2 cellular contexts compared by ENCODE assay signal in the genomic region with DNA sequence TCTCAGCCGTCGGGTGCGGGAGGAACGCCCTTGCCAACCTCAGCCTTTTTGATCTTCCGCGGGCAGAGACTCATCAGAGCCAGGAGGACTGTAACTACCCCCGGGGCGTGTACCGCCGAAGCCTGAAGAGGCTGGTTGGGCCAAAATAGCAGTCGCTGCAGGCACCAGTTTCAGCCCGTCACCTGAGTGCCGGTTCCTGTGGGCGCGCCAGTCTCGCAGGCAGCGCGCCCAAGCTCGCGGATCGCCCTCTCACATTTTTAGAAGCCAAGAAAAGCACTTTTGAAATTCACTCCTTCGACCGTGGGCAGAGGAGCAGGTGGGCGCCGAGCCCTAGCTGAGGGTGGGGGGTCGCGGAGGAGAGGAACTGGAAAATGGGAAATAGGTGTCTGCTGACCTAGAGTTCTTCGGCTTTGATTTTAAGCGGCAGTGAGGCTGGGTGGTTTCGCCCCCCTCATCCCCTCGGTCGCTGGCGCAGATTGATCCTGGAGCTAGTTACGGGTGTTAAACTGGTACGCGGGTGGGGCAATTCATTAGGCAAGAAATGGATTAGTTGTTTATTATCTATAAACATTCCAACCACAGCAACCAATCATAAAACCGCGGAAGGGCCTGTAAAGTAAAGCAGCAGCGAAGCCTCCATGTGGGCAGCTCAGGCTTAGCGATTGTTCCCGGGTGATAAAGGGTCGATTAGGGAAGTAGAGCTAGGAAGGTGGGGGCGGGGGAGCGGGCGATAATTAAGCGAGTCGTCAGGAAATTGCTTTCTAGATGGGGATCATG.
TF ChIP-seq lines count a peak whose summit lies in the region.

No MANE protein-coding gene starts in this region.

TF ChIP-seq in liver, 16 proteins besides CTCF, POLR2A, EP300 and RAD21 (continued from another document):
- TF ChIP-seq ZBTB33 (IDR thresholded peaks at IDR 0.05) (no peak), RXRA (IDR thresholded peaks at IDR 0.05) (no peak), HNF4G (IDR thresholded peaks at IDR 0.05) (no peak), JUND (IDR thresholded peaks at IDR 0.05) (no peak), YY1 (IDR thresholded peaks at IDR 0.05) (no peak), GABPA (IDR thresholded peaks at IDR 0.05 in 1 of 2, conservative IDR thresholded peaks at IDR 0.05 in 1 of 2) (no peak), FOXA1 (IDR thresholded peaks at IDR 0.05) (no peak), ATF3 (IDR thresholded peaks at IDR 0.05) (no peak)
- TF ChIP-seq, protein P1, sequence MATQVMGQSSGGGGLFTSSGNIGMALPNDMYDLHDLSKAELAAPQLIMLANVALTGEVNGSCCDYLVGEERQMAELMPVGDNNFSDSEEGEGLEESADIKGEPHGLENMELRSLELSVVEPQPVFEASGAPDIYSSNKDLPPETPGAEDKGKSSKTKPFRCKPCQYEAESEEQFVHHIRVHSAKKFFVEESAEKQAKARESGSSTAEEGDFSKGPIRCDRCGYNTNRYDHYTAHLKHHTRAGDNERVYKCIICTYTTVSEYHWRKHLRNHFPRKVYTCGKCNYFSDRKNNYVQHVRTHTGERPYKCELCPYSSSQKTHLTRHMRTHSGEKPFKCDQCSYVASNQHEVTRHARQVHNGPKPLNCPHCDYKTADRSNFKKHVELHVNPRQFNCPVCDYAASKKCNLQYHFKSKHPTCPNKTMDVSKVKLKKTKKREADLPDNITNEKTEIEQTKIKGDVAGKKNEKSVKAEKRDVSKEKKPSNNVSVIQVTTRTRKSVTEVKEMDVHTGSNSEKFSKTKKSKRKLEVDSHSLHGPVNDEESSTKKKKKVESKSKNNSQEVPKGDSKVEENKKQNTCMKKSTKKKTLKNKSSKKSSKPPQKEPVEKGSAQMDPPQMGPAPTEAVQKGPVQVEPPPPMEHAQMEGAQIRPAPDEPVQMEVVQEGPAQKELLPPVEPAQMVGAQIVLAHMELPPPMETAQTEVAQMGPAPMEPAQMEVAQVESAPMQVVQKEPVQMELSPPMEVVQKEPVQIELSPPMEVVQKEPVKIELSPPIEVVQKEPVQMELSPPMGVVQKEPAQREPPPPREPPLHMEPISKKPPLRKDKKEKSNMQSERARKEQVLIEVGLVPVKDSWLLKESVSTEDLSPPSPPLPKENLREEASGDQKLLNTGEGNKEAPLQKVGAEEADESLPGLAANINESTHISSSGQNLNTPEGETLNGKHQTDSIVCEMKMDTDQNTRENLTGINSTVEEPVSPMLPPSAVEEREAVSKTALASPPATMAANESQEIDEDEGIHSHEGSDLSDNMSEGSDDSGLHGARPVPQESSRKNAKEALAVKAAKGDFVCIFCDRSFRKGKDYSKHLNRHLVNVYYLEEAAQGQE (IDR thresholded peaks at IDR 0.05), result no peak

TF ChIP-seq in HepG2, 621 proteins besides CTCF, POLR2A, EP300 and RAD21:
- TF ChIP-seq NFAT5 (CRISPR knock-in tag; IDR thresholded peaks at IDR 0.05), result no peak
- TF ChIP-seq, protein P2, sequence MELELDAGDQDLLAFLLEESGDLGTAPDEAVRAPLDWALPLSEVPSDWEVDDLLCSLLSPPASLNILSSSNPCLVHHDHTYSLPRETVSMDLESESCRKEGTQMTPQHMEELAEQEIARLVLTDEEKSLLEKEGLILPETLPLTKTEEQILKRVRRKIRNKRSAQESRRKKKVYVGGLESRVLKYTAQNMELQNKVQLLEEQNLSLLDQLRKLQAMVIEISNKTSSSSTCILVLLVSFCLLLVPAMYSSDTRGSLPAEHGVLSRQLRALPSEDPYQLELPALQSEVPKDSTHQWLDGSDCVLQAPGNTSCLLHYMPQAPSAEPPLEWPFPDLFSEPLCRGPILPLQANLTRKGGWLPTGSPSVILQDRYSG (CRISPR knock-in tag; IDR thresholded peaks at IDR 0.05), result no peak
- no peak for TF ChIP-seq NR2F1 (CRISPR knock-in tag; IDR thresholded peaks at IDR 0.05)
- TF ChIP-seq CREM (IDR thresholded peaks at IDR 0.05), result no peak
- TF ChIP-seq CREM (CRISPR knock-in tag; IDR thresholded peaks at IDR 0.05), result no peak
- no peak for TF ChIP-seq ELK4 (CRISPR knock-in tag; IDR thresholded peaks at IDR 0.05; ENCODE audit: borderline replicate concordance)
- TF ChIP-seq HNRNPUL1 (IDR thresholded peaks at IDR 0.05; ENCODE audit: low read depth, low read length), result no peak
- TF ChIP-seq ESRRA (CRISPR knock-in tag; IDR thresholded peaks at IDR 0.05; ENCODE audit: low read depth), result no peak
- no peak for TF ChIP-seq ZNF225 (CRISPR knock-in tag; IDR thresholded peaks at IDR 0.05)
- no peak for TF ChIP-seq RFXANK (CRISPR knock-in tag; IDR thresholded peaks at IDR 0.05)
